In the genomic region with DNA sequence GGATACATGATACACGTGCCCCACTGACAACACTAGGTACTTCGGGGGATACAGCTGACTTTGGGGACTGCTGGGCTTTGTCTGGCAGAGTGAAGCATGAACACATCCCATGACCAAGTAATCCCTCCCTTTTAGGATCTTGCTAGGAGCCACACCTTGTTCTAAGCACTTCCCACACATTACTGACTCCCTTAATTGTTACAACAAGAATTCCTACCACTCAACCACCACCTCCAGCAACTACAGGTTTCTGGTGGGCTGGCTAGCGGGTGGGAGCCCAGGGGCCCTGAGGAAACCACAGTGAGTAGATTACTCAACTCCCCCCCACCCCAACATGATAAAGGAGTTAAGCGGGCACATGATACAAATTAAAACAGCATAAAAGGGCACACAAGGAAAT, we compare ENCODE assay signal across 19 cellular contexts. TPM values are rescaled to one million over a fixed set of nuclear protein-coding genes. Genes with fewer than 3 reads are reported as not detected.
A peak's percentile ranks its signal among the peaks of the same experiment; 100 is the strongest.
DNase-seq lines count a peak whose midpoint lies in the region; ATAC-seq, FAIRE-seq and TF ChIP-seq lines count a peak whose summit lies in the region.
"Had no signal": no experiment of that assay in that cellular context is flagged by ENCODE, and none has a peak within 500 bp of the region (broad histone marks: within the 10 kb centered on the region; RNA-seq: fewer than 3 reads in every experiment).

No MANE protein-coding gene starts in this region.

- H3K4me3 Mint-ChIP-seq in stimulated activated naive CD8-positive, alpha-beta T cell treated with anti-CD3 and anti-CD28 coated beads, Interleukin-15, Interleukin-2, amounts not matched to agents 100 ng/mL and 50 ng/mL, for 24 hours: no peak overlapping the region
- no peak overlapping the region for H3K4me3 Mint-ChIP-seq in activated CD8-positive, alpha-beta T cell treated with anti-CD3 and anti-CD28 coated beads for 36 hours
- H3K4me3 Mint-ChIP-seq in type B pancreatic cell: no peak overlapping the region

- H3K27ac ChIP-seq in epithelial cell of prostate (peak overlapping the region; percentile 14), heart right ventricle (no peak overlapping the region)
- H3K27ac ChIP-seq: thoracic aorta had no signal

- peaks cover 63% of the 10 kb centered on the region for H3K4me1 Mint-ChIP-seq in stimulated activated naive CD8-positive, alpha-beta T cell treated with anti-CD3 and anti-CD28 coated beads, Interleukin-15, Interleukin-2, amounts not matched to agents 100 ng/mL and 50 ng/mL, for 24 hours (ENCODE audit: low read depth)
- H3K4me1 Mint-ChIP-seq in activated CD8-positive, alpha-beta T cell treated with anti-CD3 and anti-CD28 coated beads for 36 hours (ENCODE audit: low read depth): peaks cover 57% of the 10 kb centered on the region
- H3K4me1 Mint-ChIP-seq in type B pancreatic cell (ENCODE audit: unreplicated experiment): peaks cover 12% of the 10 kb centered on the region

- WGBS in heart right ventricle, 2 donors: 80 to 86% methylated on average over 4 of the region's 4 CpGs

- peaks cover 21% of the 10 kb centered on the region for H3K36me3 Mint-ChIP-seq in stimulated activated naive CD8-positive, alpha-beta T cell treated with anti-CD3 and anti-CD28 coated beads, Interleukin-15, Interleukin-2, amounts not matched to agents 100 ng/mL and 50 ng/mL, for 24 hours (ENCODE audit: low read depth)
- H3K36me3 Mint-ChIP-seq in activated CD8-positive, alpha-beta T cell treated with anti-CD3 and anti-CD28 coated beads for 36 hours (ENCODE audit: low read depth): peaks cover 26% of the 10 kb centered on the region
- H3K36me3 Mint-ChIP-seq in type B pancreatic cell: peaks cover 3% of the 10 kb centered on the region

- TF ChIP-seq CTCF in activated CD8-positive, alpha-beta T cell treated with anti-CD3 and anti-CD28 coated beads for 36 hours (IDR thresholded peaks at IDR 0.05): no peak
- TF ChIP-seq CTCF in type B pancreatic cell (conservative IDR thresholded peaks at IDR 0.05): no peak
- no peak for TF ChIP-seq CTCF in heart right ventricle (IDR thresholded peaks at IDR 0.05)

- H3K4me3 ChIP-seq in heart right ventricle: no peak overlapping the region
- H3K4me3 ChIP-seq: thoracic aorta had no signal

- DNase-seq in stimulated activated naive CD8-positive, alpha-beta T cell treated with anti-CD3 and anti-CD28 coated beads, Interleukin-15, Interleukin-2, amounts not matched to agents 100 U/mL and 50 U/mL, for 24 hours: no peak
- no peak for DNase-seq in activated CD8-positive, alpha-beta T cell treated with anti-CD3 and anti-CD28 coated beads for 36 hours
- no peak for DNase-seq in epithelial cell of prostate (ENCODE audit: low read depth, low spot score)
- DNase-seq in type B pancreatic cell (ENCODE audit: extremely low spot score, unreplicated experiment): no peak
- DNase-seq in GM19239 (ENCODE audit: insufficient read length, low spot score): no peak
- DNase-seq in heart right ventricle: no peak
- DNase-seq: activated effector memory CD4-positive, alpha-beta T cell treated with anti-CD3 and anti-CD28 coated beads, Interleukin-2, amount 50 U/mL, for 16 hours; cortex of kidney; left ventricle myocardium superior; NCI-H1930; NCI-H446 treated with DMSO at 0.1 percent for 48 hours; posterior cingulate gyrus; small intestine; stimulated activated CD4-positive, alpha-beta T cell treated with anti-CD3 and anti-CD28 coated beads, Interleukin-4, amount 100 ng/mL, for 24 hours had no signal

- H3K9me3 Mint-ChIP-seq in stimulated activated naive CD8-positive, alpha-beta T cell treated with anti-CD3 and anti-CD28 coated beads, Interleukin-15, Interleukin-2, amounts not matched to agents 100 ng/mL and 50 ng/mL, for 24 hours: no peaks in the 10 kb centered on the region
- no peaks in the 10 kb centered on the region for H3K9me3 Mint-ChIP-seq in activated CD8-positive, alpha-beta T cell treated with anti-CD3 and anti-CD28 coated beads for 36 hours
- H3K9me3 Mint-ChIP-seq in type B pancreatic cell: no peaks in the 10 kb centered on the region

- FAIRE-seq in GM19239 (lab: Jason Lieb, UNC): no peak
- FAIRE-seq: astrocyte, small intestine, TTC549 had no signal

- peak overlapping the region; percentile 80 for H3K27ac Mint-ChIP-seq in stimulated activated naive CD8-positive, alpha-beta T cell treated with anti-CD3 and anti-CD28 coated beads, Interleukin-15, Interleukin-2, amounts not matched to agents 100 ng/mL and 50 ng/mL, for 24 hours
- H3K27ac Mint-ChIP-seq in activated CD8-positive, alpha-beta T cell treated with anti-CD3 and anti-CD28 coated beads for 36 hours: peak overlapping the region; percentile 75
- peak overlapping the region; percentile 11 for H3K27ac Mint-ChIP-seq in type B pancreatic cell

- H3K4me1 ChIP-seq in heart right ventricle: peaks cover 29 to 71% (median 52%) of the 10 kb centered on the region in 9 donors

- no peaks in the 10 kb centered on the region for H3K27me3 Mint-ChIP-seq in stimulated activated naive CD8-positive, alpha-beta T cell treated with anti-CD3 and anti-CD28 coated beads, Interleukin-15, Interleukin-2, amounts not matched to agents 100 ng/mL and 50 ng/mL, for 24 hours
- no peaks in the 10 kb centered on the region for H3K27me3 Mint-ChIP-seq in activated CD8-positive, alpha-beta T cell treated with anti-CD3 and anti-CD28 coated beads for 36 hours
- no peaks in the 10 kb centered on the region for H3K27me3 Mint-ChIP-seq in type B pancreatic cell

- POLR2A ChIA-PET in activated CD8-positive, alpha-beta T cell treated with anti-CD3 and anti-CD28 coated beads for 36 hours (lab: Charles Lee): interaction anchor here (1.3 kb wide), 1 partner anchor 48 kb away, joined by 3 read pairs; no protein-coding TSS in a partner anchor

- H3K9me3 ChIP-seq in heart right ventricle: no peaks in the 10 kb centered on the region
- H3K9me3 ChIP-seq: thoracic aorta had no signal

- no peak for ATAC-seq in stimulated activated naive CD8-positive, alpha-beta T cell treated with anti-CD3 and anti-CD28 coated beads, Interleukin-15, Interleukin-2, amounts not matched to agents 100 U/mL and 50 U/mL, for 24 hours
- no peak for ATAC-seq in activated CD8-positive, alpha-beta T cell treated with anti-CD3 and anti-CD28 coated beads for 36 hours
- no peak for ATAC-seq in heart right ventricle
- ATAC-seq in GM21423 (IDR thresholded peaks at IDR 0.05; ENCODE audit: unreplicated experiment): no peak
- ATAC-seq: left ventricle myocardium superior had no signal

- peaks cover 0 to 55% (median 26%) of the 10 kb centered on the region in 9 donors for H3K36me3 ChIP-seq in heart right ventricle

- intact Hi-C loops in activated CD8-positive, alpha-beta T cell treated with anti-CD3 and anti-CD28 coated beads for 36 hours (cut with micrococcal nuclease): no loop called here
- intact Hi-C loops in heart right ventricle (cut with DNase I): loop anchor here in 5 of 10 donors (10.0 kb wide), 1 partner anchor 45 kb away; the partner anchor contains the start of gene MED26 (in 5 of the 5)

- no peaks in the 10 kb centered on the region for H3K27me3 ChIP-seq in heart right ventricle

- CTCF ChIA-PET in activated CD8-positive, alpha-beta T cell treated with anti-CD3 and anti-CD28 coated beads for 36 hours (lab: Charles Lee): no interaction called here

RNA-seq across cellular contexts. Expression of gene SLC35E1, which starts 7.2 kb away (rescaled TPM):
- 10 to 100 TPM; 60.1 to 62.4 TPM for total RNA-seq in activated CD8-positive, alpha-beta T cell treated with anti-CD3 and anti-CD28 coated beads for 36 hours
- total RNA-seq in type B pancreatic cell (ENCODE audit: low replicate concordance): 44.5 and 52.7 TPM in 2 replicates
- total RNA-seq in heart right ventricle: 10 to 100 TPM; 20.8 to 29.0 (median 23.6) TPM
- polyA plus RNA-seq in heart right ventricle: 10 to 100 TPM; 22.9 to 25.6 TPM

RNA-seq across cellular contexts. Expression of gene CHERP, which starts 37.1 kb away (rescaled TPM):
- 10 to 100 TPM; 57.5 to 59.6 TPM for total RNA-seq in activated CD8-positive, alpha-beta T cell treated with anti-CD3 and anti-CD28 coated beads for 36 hours
- 61.0 and 70.8 TPM in 2 replicates for total RNA-seq in type B pancreatic cell (ENCODE audit: low replicate concordance)
- 10 to 100 TPM; 20.0 to 26.6 (median 22.6) TPM for total RNA-seq in heart right ventricle
- polyA plus RNA-seq in heart right ventricle: 10 to 100 TPM; 11.3 to 16.4 TPM

RNA-seq across cellular contexts. Expression of gene MED26, which starts 48.6 kb away (rescaled TPM):
- total RNA-seq in activated CD8-positive, alpha-beta T cell treated with anti-CD3 and anti-CD28 coated beads for 36 hours: 10 to 100 TPM; 14.2 to 19.3 TPM
- 12.5 and 12.8 TPM in 2 replicates for total RNA-seq in type B pancreatic cell (ENCODE audit: low replicate concordance)
- total RNA-seq in heart right ventricle: 1 to 10 TPM; 3.3 to 6.9 (median 4.6) TPM
- 1 to 10 TPM; 3.8 to 5.1 TPM for polyA plus RNA-seq in heart right ventricle

Comparison
In these comparisons a context has a peak if more than half of its experiments do, and no peak if none do; other contexts are left out.
1. H3K27ac Mint-ChIP-seq: peak in every context shown above with its lines; median percentile 80 in stimulated activated naive CD8-positive, alpha-beta T cell treated with anti-CD3 and anti-CD28 coated beads, Interleukin-15, Interleukin-2, amounts not matched to agents 100 ng/mL and 50 ng/mL, for 24 hours; 75 in activated CD8-positive, alpha-beta T cell treated with anti-CD3 and anti-CD28 coated beads for 36 hours; 11 in type B pancreatic cell.